In the genomic region with DNA sequence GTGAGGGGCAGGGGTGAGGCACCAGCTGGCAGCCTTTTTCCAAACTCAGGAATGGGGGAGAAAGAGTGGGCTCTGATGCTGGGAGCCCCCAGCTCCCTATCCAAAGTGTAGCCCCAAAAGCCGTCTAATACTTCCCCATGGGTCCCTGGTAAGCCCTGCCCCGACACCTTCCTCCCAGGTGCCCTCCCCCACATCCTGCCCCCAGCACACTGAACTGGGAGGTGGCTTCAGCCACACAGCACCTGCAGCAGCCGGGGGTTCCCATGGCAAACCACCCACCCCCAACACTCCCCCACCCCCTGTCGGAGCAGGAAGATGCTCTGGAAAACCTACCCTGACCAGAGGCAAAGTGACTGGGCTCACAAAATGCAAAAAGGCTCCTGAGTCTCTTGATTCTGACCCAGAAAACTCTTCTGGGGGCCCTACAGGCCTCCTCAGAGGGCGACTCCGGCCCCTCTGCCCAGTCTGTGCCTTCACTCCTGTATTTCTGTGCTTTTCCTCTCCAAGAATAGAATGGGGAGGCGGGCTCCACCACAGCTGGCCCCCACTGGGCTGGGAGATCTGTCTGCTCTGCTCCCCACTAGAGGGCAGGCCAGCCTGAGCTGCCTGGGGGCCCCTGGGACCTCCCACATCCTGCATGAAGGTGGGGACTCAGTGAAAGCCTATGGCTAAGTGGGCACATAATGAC, we compare ENCODE assay signal across 8 cellular contexts.
A peak's percentile ranks its signal among the peaks of the same experiment; 100 is the strongest.
DNase-seq lines count a peak whose midpoint lies in the region; ATAC-seq and TF ChIP-seq lines count a peak whose summit lies in the region.

No MANE protein-coding gene starts in this region.

- no peaks in the 10 kb centered on the region for H3K27me3 Mint-ChIP-seq in WTC11 (ENCODE audit: low read depth)
- H3K27me3 Mint-ChIP-seq in neural progenitor cell (ENCODE audit: insufficient read depth, low read depth): peaks cover 14% of the 10 kb centered on the region

- H3K4me3 ChIP-seq in colonic mucosa (no peak overlapping the region), neural progenitor cell (no peak overlapping the region)

- H3K27ac Mint-ChIP-seq in WTC11: peak overlapping the region; percentile 8; the same call in 1 of the 2 replicates
- H3K27ac Mint-ChIP-seq in neural progenitor cell: no peak overlapping the region

- H2AFZ ChIP-seq in neural progenitor cell (replicated peaks): no peak overlapping the region

- H3K9ac ChIP-seq in colonic mucosa (ENCODE audit: low read depth in 2 of 2, low read length in 2 of 2) (no peak overlapping the region), neural progenitor cell (no peak overlapping the region)

- H3K4me1 ChIP-seq in colonic mucosa (peaks cover 26% of the 10 kb centered on the region), neural progenitor cell (peaks cover 58% of the 10 kb centered on the region)

- H3K36me3 Mint-ChIP-seq in WTC11: no peaks in the 10 kb centered on the region
- H3K36me3 Mint-ChIP-seq in neural progenitor cell: no peaks in the 10 kb centered on the region

- H3K27me3 ChIP-seq in colonic mucosa (no peaks in the 10 kb centered on the region), neural progenitor cell (no peaks in the 10 kb centered on the region)

- H3F3A ChIP-seq in neural progenitor cell (ENCODE audit: low read depth): peaks cover 7% of the 10 kb centered on the region

- no peak overlapping the region for H3K4me2 ChIP-seq in neural progenitor cell

- no peaks in the 10 kb centered on the region for H3K36me3 ChIP-seq in colonic mucosa
- no peaks in the 10 kb centered on the region for H3K36me3 ChIP-seq in neural progenitor cell

- peak; percentile 66 for DNase-seq in WTC11 (ENCODE audit: low spot score)
- no peak for DNase-seq in colonic mucosa
- peak; percentile 54 for DNase-seq in neural progenitor cell (ENCODE audit: low spot score)
- no peak for DNase-seq in NCI-H2107 treated with DMSO at 0.1 percent for 48 hours (lab: John Stamatoyannopoulos, UW; ENCODE audit: unreplicated experiment)
- DNase-seq in SK-N-DZ (ENCODE audit: low spot score): no peak
- no peak for DNase-seq in DMS53 treated with DMSO at 0.1 percent for 48 hours (lab: John Stamatoyannopoulos, UW; ENCODE audit: unreplicated experiment)

- peaks cover 9% of the 10 kb centered on the region for H3K79me2 ChIP-seq in neural progenitor cell (ENCODE audit: low read depth)

- POLR2A ChIA-PET in WTC11 (lab: Charles Lee): no interaction called here

- CTCF ChIA-PET in WTC11 (lab: Charles Lee): interaction anchor here (0.6 to 3.7 kb wide), 32 partner anchors 9 to 265 kb away, joined by 3 to 29 read pairs (median 4); a partner anchor contains a TSS

- intact Hi-C loops in colonic mucosa (cut with DNase I): no loop called here

- peaks cover 66% of the 10 kb centered on the region for H3K4me1 Mint-ChIP-seq in WTC11
- H3K4me1 Mint-ChIP-seq in neural progenitor cell: peaks cover 70% of the 10 kb centered on the region

- H3K4me3 Mint-ChIP-seq in WTC11 (no peak overlapping the region), neural progenitor cell (no peak overlapping the region)

- ATAC-seq in GM18498 (IDR thresholded peaks at IDR 0.05; ENCODE audit: unreplicated experiment): peak; percentile 63
- ATAC-seq in HG02938 (IDR thresholded peaks at IDR 0.05; ENCODE audit: unreplicated experiment): peak; percentile 57
- peak; percentile 68 for ATAC-seq in WTC11

- no peaks in the 10 kb centered on the region for H3K9me3 ChIP-seq in colonic mucosa
- H3K9me3 ChIP-seq in neural progenitor cell (ENCODE audit: low read depth): no peaks in the 10 kb centered on the region

- H3K27ac ChIP-seq in colonic mucosa (no peak overlapping the region), neural progenitor cell (no peak overlapping the region)

- peak; percentile 11; the same call in 1 of the 2 replicates for TF ChIP-seq CTCF in WTC11 (IDR thresholded peaks at IDR 0.05)
- TF ChIP-seq CTCF in colonic mucosa (IDR thresholded peaks at IDR 0.05): peak; percentile 36
- TF ChIP-seq CTCF in neural progenitor cell (IDR thresholded peaks at IDR 0.05): peak; percentile 64

- H3K9me3 Mint-ChIP-seq in WTC11: no peaks in the 10 kb centered on the region
- no peaks in the 10 kb centered on the region for H3K9me3 Mint-ChIP-seq in neural progenitor cell

- peaks cover 86% of the 10 kb centered on the region for H4K20me1 ChIP-seq in neural progenitor cell (ENCODE audit: low read depth)

TF ChIP-seq in WTC11, 78 proteins besides CTCF, POLR2A, EP300 and RAD21:
- TF ChIP-seq ETV6 (CRISPR knock-in tag; IDR thresholded peaks at IDR 0.05): no peak
- TF ChIP-seq NFATC4 (CRISPR knock-in tag; IDR thresholded peaks at IDR 0.05): no peak
- TF ChIP-seq SP1 (CRISPR knock-in tag; conservative IDR thresholded peaks at IDR 0.05): no peak
- no peak for TF ChIP-seq JUN (CRISPR knock-in tag; IDR thresholded peaks at IDR 0.05)
- no peak for TF ChIP-seq MYBL2 (CRISPR knock-in tag; IDR thresholded peaks at IDR 0.05)
- no peak for TF ChIP-seq FOXP1 (CRISPR knock-in tag; IDR thresholded peaks at IDR 0.05; ENCODE audit: borderline replicate concordance)
- TF ChIP-seq, protein P1, sequence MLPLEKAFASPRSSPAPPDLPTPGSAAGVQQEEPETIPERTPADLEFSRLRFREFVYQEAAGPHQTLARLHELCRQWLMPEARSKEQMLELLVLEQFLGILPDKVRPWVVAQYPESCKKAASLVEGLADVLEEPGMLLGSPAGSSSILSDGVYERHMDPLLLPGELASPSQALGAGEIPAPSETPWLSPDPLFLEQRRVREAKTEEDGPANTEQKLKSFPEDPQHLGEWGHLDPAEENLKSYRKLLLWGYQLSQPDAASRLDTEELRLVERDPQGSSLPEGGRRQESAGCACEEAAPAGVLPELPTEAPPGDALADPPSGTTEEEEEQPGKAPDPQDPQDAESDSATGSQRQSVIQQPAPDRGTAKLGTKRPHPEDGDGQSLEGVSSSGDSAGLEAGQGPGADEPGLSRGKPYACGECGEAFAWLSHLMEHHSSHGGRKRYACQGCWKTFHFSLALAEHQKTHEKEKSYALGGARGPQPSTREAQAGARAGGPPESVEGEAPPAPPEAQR (CRISPR knock-in tag; IDR thresholded peaks at IDR 0.05): no peak
- no peak for TF ChIP-seq TP53 (CRISPR knock-in tag; IDR thresholded peaks at IDR 0.05)
- TF ChIP-seq, protein P2, sequence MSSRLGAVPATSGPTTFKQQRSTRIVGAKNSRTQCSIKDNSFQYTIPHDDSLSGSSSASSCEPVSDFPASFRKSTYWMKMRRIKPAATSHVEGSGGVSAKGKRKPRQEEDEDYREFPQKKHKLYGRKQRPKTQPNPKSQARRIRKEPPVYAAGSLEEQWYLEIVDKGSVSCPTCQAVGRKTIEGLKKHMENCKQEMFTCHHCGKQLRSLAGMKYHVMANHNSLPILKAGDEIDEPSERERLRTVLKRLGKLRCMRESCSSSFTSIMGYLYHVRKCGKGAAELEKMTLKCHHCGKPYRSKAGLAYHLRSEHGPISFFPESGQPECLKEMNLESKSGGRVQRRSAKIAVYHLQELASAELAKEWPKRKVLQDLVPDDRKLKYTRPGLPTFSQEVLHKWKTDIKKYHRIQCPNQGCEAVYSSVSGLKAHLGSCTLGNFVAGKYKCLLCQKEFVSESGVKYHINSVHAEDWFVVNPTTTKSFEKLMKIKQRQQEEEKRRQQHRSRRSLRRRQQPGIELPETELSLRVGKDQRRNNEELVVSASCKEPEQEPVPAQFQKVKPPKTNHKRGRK (CRISPR knock-in tag; IDR thresholded peaks at IDR 0.05; ENCODE audit: borderline replicate concordance): no peak
- TF ChIP-seq, protein P3, sequence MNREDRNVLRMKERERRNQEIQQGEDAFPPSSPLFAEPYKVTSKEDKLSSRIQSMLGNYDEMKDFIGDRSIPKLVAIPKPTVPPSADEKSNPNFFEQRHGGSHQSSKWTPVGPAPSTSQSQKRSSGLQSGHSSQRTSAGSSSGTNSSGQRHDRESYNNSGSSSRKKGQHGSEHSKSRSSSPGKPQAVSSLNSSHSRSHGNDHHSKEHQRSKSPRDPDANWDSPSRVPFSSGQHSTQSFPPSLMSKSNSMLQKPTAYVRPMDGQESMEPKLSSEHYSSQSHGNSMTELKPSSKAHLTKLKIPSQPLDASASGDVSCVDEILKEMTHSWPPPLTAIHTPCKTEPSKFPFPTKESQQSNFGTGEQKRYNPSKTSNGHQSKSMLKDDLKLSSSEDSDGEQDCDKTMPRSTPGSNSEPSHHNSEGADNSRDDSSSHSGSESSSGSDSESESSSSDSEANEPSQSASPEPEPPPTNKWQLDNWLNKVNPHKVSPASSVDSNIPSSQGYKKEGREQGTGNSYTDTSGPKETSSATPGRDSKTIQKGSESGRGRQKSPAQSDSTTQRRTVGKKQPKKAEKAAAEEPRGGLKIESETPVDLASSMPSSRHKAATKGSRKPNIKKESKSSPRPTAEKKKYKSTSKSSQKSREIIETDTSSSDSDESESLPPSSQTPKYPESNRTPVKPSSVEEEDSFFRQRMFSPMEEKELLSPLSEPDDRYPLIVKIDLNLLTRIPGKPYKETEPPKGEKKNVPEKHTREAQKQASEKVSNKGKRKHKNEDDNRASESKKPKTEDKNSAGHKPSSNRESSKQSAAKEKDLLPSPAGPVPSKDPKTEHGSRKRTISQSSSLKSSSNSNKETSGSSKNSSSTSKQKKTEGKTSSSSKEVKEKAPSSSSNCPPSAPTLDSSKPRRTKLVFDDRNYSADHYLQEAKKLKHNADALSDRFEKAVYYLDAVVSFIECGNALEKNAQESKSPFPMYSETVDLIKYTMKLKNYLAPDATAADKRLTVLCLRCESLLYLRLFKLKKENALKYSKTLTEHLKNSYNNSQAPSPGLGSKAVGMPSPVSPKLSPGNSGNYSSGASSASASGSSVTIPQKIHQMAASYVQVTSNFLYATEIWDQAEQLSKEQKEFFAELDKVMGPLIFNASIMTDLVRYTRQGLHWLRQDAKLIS (CRISPR knock-in tag; IDR thresholded peaks at IDR 0.05; ENCODE audit: borderline replicate concordance): no peak

Comparison
In these comparisons a context has a peak if more than half of its experiments do, and no peak if none do; other contexts are left out.
1. DNase-seq: peak in WTC11 (single experiment) and neural progenitor cell (single experiment); none in colonic mucosa (single experiment), NCI-H2107 treated with DMSO at 0.1 percent for 48 hours (single experiment), SK-N-DZ (single experiment) and DMS53 treated with DMSO at 0.1 percent for 48 hours (single experiment).
2. CTCF ChIP-seq: peak in every context shown above with its lines; median percentile 64 in neural progenitor cell; 36 in colonic mucosa; 11 in WTC11.
3. Peak in every context shown above with its lines, with median percentiles within 50 percentile points of each other: ATAC-seq.